Comparison of ENCODE assay signal across 8 cellular contexts in genomic region chr15:41543521-41543870, GRCh38. TPM values are rescaled to one million over a fixed set of nuclear protein-coding genes. Genes with fewer than 3 reads are reported as not detected.
DNase-seq lines count a peak whose midpoint lies in the region; ATAC-seq and TF ChIP-seq lines count a peak whose summit lies in the region.

No MANE protein-coding gene starts in this region.

- H3K27ac Mint-ChIP-seq in naive thymus-derived CD8-positive, alpha-beta T cell: peak overlapping the region; percentile 89 to 98 (median 95)

- peak overlapping the region; percentile 91 to 97 (median 95) for H3K4me3 Mint-ChIP-seq in naive thymus-derived CD8-positive, alpha-beta T cell

- H3K36me3 ChIP-seq in BE2C: no peaks in the 10 kb centered on the region

- H3K27me3 Mint-ChIP-seq in naive thymus-derived CD8-positive, alpha-beta T cell: no peaks in the 10 kb centered on the region

- DNase-seq in BE2C (no peak), LNCaP clone FGC (ENCODE audit: low read depth) (no peak), dorsolateral prefrontal cortex (no peak), NCI-H1105 treated with DMSO at 0.1 percent for 48 hours (lab: John Stamatoyannopoulos, UW) (no peak), middle frontal gyrus (ENCODE audit: extremely low spot score, low spot score) (no peak), NCI-H774 (lab: John Stamatoyannopoulos, UW) (no peak)
- DNase-seq in naive thymus-derived CD8-positive, alpha-beta T cell: no peak

- H3K4me3 ChIP-seq in BE2C (ENCODE audit: low read depth, low read length) (peak overlapping the region; percentile 92), LNCaP clone FGC (ENCODE audit: low read depth, low read length) (peak overlapping the region; percentile 83), dorsolateral prefrontal cortex (peak overlapping the region; percentile 64 to 99 (median 87))

- 0 out of 2 replicates have a peak, but pooled peaks cover 2% of the 10 kb centered on the region for H3K4me1 ChIP-seq in BE2C

- H3K9me3 ChIP-seq in BE2C: no peaks in the 10 kb centered on the region

- intact Hi-C loops in dorsolateral prefrontal cortex (cut with DNase I): no loop called here

- H3K9me3 Mint-ChIP-seq in naive thymus-derived CD8-positive, alpha-beta T cell: no peaks in the 10 kb centered on the region

- no peak for TF ChIP-seq CTCF in BE2C (IDR thresholded peaks at IDR 0.05; ENCODE audit: low read depth, low read length)
- no peak for TF ChIP-seq CTCF in LNCaP clone FGC (IDR thresholded peaks at IDR 0.05; ENCODE audit: control insufficient read depth, extremely low read depth, insufficient read depth)
- TF ChIP-seq CTCF in dorsolateral prefrontal cortex (IDR thresholded peaks at IDR 0.05 in 54 of 56, conservative IDR thresholded peaks at IDR 0.05 in 2 of 56; ENCODE audit: low read depth in 1 of 56, partially characterized antibody in 56 of 56): no peak

- H3K27me3 ChIP-seq in BE2C: no peaks in the 10 kb centered on the region
- H3K27me3 ChIP-seq in dorsolateral prefrontal cortex: no peaks in the 10 kb centered on the region

- peak overlapping the region in 54 of 59 donors; percentile 53 to 95 (median 83) for H3K27ac ChIP-seq in dorsolateral prefrontal cortex

- H3K36me3 Mint-ChIP-seq in naive thymus-derived CD8-positive, alpha-beta T cell: peaks cover 0 to 7% (median 0%) of the 10 kb centered on the region in 3 donors

- H3K4me1 Mint-ChIP-seq in naive thymus-derived CD8-positive, alpha-beta T cell: peaks cover 9 to 25% (median 17%) of the 10 kb centered on the region in 4 donors

- POLR2A ChIA-PET in naive thymus-derived CD8-positive, alpha-beta T cell (lab: Charles Lee): interaction anchor here (0.6 to 3.5 kb wide), 11 partner anchors 11 to 1085 kb away, joined by 3 to 25 read pairs (median 5); partner anchors contain the start of genes LTK, MGA and TYRO3

- ATAC-seq in naive thymus-derived CD8-positive, alpha-beta T cell: no peak
- ATAC-seq in HG03108 (IDR thresholded peaks at IDR 0.05; ENCODE audit: unreplicated experiment): no peak

RNA-seq across cellular contexts. Expression of gene RPAP1, which starts 0.6 kb away (rescaled TPM):
- 71.8 TPM for polyA plus RNA-seq in BE2C (2012; ENCODE audit: insufficient read depth, insufficient read length, low read depth)
- 10 to 100 TPM; 24.8 to 60.8 (median 39.0) TPM for total RNA-seq in dorsolateral prefrontal cortex
- 10 to 100 TPM; 59.1 to 60.0 TPM for total RNA-seq in naive thymus-derived CD8-positive, alpha-beta T cell
- polyA plus RNA-seq in naive thymus-derived CD8-positive, alpha-beta T cell: 10 to 100 TPM in 2 of 3 donors, 1 to 10 TPM in 1; 8.0 to 19.8 (median 12.2) TPM

RNA-seq across cellular contexts. Expression of gene TYRO3, which starts 15.5 kb away (rescaled TPM):
- polyA plus RNA-seq in BE2C (2012; ENCODE audit: insufficient read depth, insufficient read length, low read depth): 116 TPM
- total RNA-seq in dorsolateral prefrontal cortex: 100 to 1,000 TPM; 151 to 285 (median 212) TPM
- under 1 TPM in 1 of 2 experiments, not detected in 1; 0.05 TPM for total RNA-seq in naive thymus-derived CD8-positive, alpha-beta T cell
- not detected for polyA plus RNA-seq in naive thymus-derived CD8-positive, alpha-beta T cell

RNA-seq across cellular contexts. Expression of gene LTK, which starts 29.9 kb away (rescaled TPM):
- 3.8 TPM for polyA plus RNA-seq in BE2C (2012; ENCODE audit: insufficient read depth, insufficient read length, low read depth)
- total RNA-seq in dorsolateral prefrontal cortex: 1 to 10 TPM in 112 of 120 experiments, under 1 TPM in 8; 0.15 to 7.3 (median 2.6) TPM
- under 1 TPM; 0.18 to 0.22 TPM for total RNA-seq in naive thymus-derived CD8-positive, alpha-beta T cell
- not detected for polyA plus RNA-seq in naive thymus-derived CD8-positive, alpha-beta T cell

RNA-seq across cellular contexts. Expression of gene ITPKA, which starts 49.8 kb away (rescaled TPM):
- 0.63 TPM for polyA plus RNA-seq in BE2C (2012; ENCODE audit: insufficient read depth, insufficient read length, low read depth)
- total RNA-seq in dorsolateral prefrontal cortex: 100 to 1,000 TPM in 3 of 120 experiments, 10 to 100 TPM in 117; 10.7 to 128 (median 50.0) TPM
- total RNA-seq in naive thymus-derived CD8-positive, alpha-beta T cell: not detected
- polyA plus RNA-seq in naive thymus-derived CD8-positive, alpha-beta T cell: not detected

Comparison
In these comparisons a context has a peak if more than half of its experiments do, and no peak if none do; other contexts are left out.
1. RNA of gene TYRO3, which starts 15.5 kb away (total RNA-seq): 151 to 285 TPM in dorsolateral prefrontal cortex; 0.05 TPM in naive thymus-derived CD8-positive, alpha-beta T cell; every median in the first group is over 100 times any median in the second.
2. Peak in every context shown above with its lines, with median percentiles within 50 percentile points of each other: H3K4me3 ChIP-seq.